Comparison of ENCODE assay signal across 14 cellular contexts in genomic region chr1:203075249-203076030, GRCh38. TPM values are rescaled to one million over a fixed set of nuclear protein-coding genes. Genes with fewer than 3 reads are reported as not detected.
DNase-seq lines count a peak whose midpoint lies in the region; ATAC-seq, FAIRE-seq and TF ChIP-seq lines count a peak whose summit lies in the region.
"Had no signal": no experiment of that assay in that cellular context is flagged by ENCODE, and none has a peak within 500 bp of the region (broad histone marks: within the 10 kb centered on the region; RNA-seq: fewer than 3 reads in every experiment).

No MANE protein-coding gene starts in this region.

- H3K36me3 Mint-ChIP-seq in astrocyte (ENCODE audit: low read depth, unreplicated experiment) = peaks cover 37% of the 10 kb centered on the region

- H2AFZ ChIP-seq in astrocyte (ENCODE audit: low read depth, low read length) = no peak overlapping the region

- H3K4me1 ChIP-seq in HUES6 (ENCODE audit: control insufficient read depth, insufficient read depth, low read length) = peaks cover 6% of the 10 kb centered on the region; the same call in 1 of the 2 replicates
- H3K4me1 ChIP-seq in astrocyte (ENCODE audit: insufficient read depth, low read length) = no peaks in the 10 kb centered on the region
- peaks cover 9 to 32% (median 25%) of the 10 kb centered on the region in 6 donors for H3K4me1 ChIP-seq in spleen
- peaks cover 3 to 5% of the 10 kb centered on the region in 2 donors for H3K4me1 ChIP-seq in thyroid gland

- peaks cover 2% of the 10 kb centered on the region for H3K4me1 Mint-ChIP-seq in astrocyte (ENCODE audit: low read depth, unreplicated experiment)

- TF ChIP-seq POLR2A in spleen (IDR thresholded peaks at IDR 0.05) (no peak), thyroid gland (IDR thresholded peaks at IDR 0.05) (no peak)

- intact Hi-C loops in spleen (cut with DNase I; ENCODE audit: low total_unique reads) = no loop called here
- intact Hi-C loops in thyroid gland (cut with DNase I) = no loop called here

- TF ChIP-seq CTCF in astrocyte (IDR thresholded peaks at IDR 0.05; ENCODE audit: insufficient read depth, low read depth, low read length) (no peak), spleen (IDR thresholded peaks at IDR 0.05 in 8 of 11, conservative IDR thresholded peaks at IDR 0.05 in 3 of 11) (no peak), thyroid gland (IDR thresholded peaks at IDR 0.05) (no peak)

- ATAC-seq in GM18502 (IDR thresholded peaks at IDR 0.05; ENCODE audit: poor library complexity, unreplicated experiment) = no peak

- H3K4me2 ChIP-seq in astrocyte (ENCODE audit: low read length) = peak overlapping the region; percentile 33

- H3K27me3 ChIP-seq in HUES6 (ENCODE audit: control insufficient read depth, insufficient read depth, low read length) (peaks cover 54% of the 10 kb centered on the region), astrocyte (ENCODE audit: insufficient read depth, low read length) (peaks cover 49% of the 10 kb centered on the region), spleen (replicated peaks in 1 of 7) (peaks cover 0 to 46% (median 9%) of the 10 kb centered on the region in 7 donors), thyroid gland (no peaks in the 10 kb centered on the region)

- H3K9ac ChIP-seq in HUES6 (ENCODE audit: low read length) (no peak overlapping the region), astrocyte (ENCODE audit: low read length) (no peak overlapping the region)

- peaks cover 3% of the 10 kb centered on the region for H3K9me3 Mint-ChIP-seq in astrocyte (ENCODE audit: unreplicated experiment)
- H3K9me3 Mint-ChIP-seq: activated T-helper 2 cell treated with anti-CD3 and anti-CD28 coated beads, Interferon-gamma antibody, Interleukin-2, Interleukin-4, amounts not matched to agents 10 μg/mL and 5 μg/mL and 100 μg/mL, durations not matched to agents 14 hours and 24 hours and 36 hours had no signal

- no peak overlapping the region for H3K27ac ChIP-seq in HUES6 (ENCODE audit: low read depth, low read length)
- H3K27ac ChIP-seq in astrocyte (ENCODE audit: low read depth, low read length) = no peak overlapping the region
- peak overlapping the region in 2 of 8 donors; percentile 27 to 38 for H3K27ac ChIP-seq in spleen
- H3K27ac ChIP-seq in thyroid gland = no peak overlapping the region

- no peak overlapping the region for H3K27ac Mint-ChIP-seq in astrocyte (ENCODE audit: unreplicated experiment)
- H3K27ac Mint-ChIP-seq: activated T-helper 2 cell treated with anti-CD3 and anti-CD28 coated beads, Interferon-gamma antibody, Interleukin-2, Interleukin-4, amounts not matched to agents 10 μg/mL and 5 μg/mL and 100 μg/mL, durations not matched to agents 14 hours and 24 hours and 36 hours had no signal

- 5 to 10% (median 7%) methylated on average over 11 to 56 of the region's 56 CpGs for WGBS in spleen, 5 donors
- 47 to 59% methylated on average over 7 to 9 of the region's 56 CpGs for WGBS in thyroid gland, 2 donors

- no peaks in the 10 kb centered on the region for H3K79me2 ChIP-seq in astrocyte (ENCODE audit: insufficient read depth, low read length)

- peaks cover 6% of the 10 kb centered on the region; the same call in 1 of the 2 replicates for H3K36me3 ChIP-seq in HUES6 (ENCODE audit: control insufficient read depth, insufficient read depth, low read length)
- H3K36me3 ChIP-seq in astrocyte (ENCODE audit: insufficient read depth, low read length) = no peaks in the 10 kb centered on the region
- H3K36me3 ChIP-seq in spleen = no peaks in the 10 kb centered on the region
- H3K36me3 ChIP-seq in thyroid gland = no peaks in the 10 kb centered on the region

- H3K4me3 ChIP-seq in HUES6 (ENCODE audit: low read depth, low read length) (peak overlapping the region; percentile 44), astrocyte (ENCODE audit: insufficient read depth, low read depth, low read length) (no peak overlapping the region), spleen (peak overlapping the region; percentile 20 to 67 (median 45)), thyroid gland (replicated peaks in 1 of 3) (no peak overlapping the region)

- H4K20me1 ChIP-seq in astrocyte (ENCODE audit: insufficient read depth, low read length) = no peaks in the 10 kb centered on the region

- FAIRE-seq in astrocyte (lab: Jason Lieb, UNC) = no peak

- H3K4me3 Mint-ChIP-seq in astrocyte (ENCODE audit: unreplicated experiment) = no peak overlapping the region

- no peaks in the 10 kb centered on the region for H3K9me3 ChIP-seq in HUES6 (ENCODE audit: control insufficient read depth, insufficient read depth, low read depth, low read length)
- no peaks in the 10 kb centered on the region for H3K9me3 ChIP-seq in astrocyte (ENCODE audit: insufficient read depth, low read depth, low read length)
- H3K9me3 ChIP-seq in spleen = no peaks in the 10 kb centered on the region
- no peaks in the 10 kb centered on the region for H3K9me3 ChIP-seq in thyroid gland

- H3K27me3 Mint-ChIP-seq in astrocyte (ENCODE audit: low read depth, unreplicated experiment) = peaks cover 73% of the 10 kb centered on the region

- DNase-seq in astrocyte (ENCODE audit: low read depth) (no peak), iPS-NIHi11 (ENCODE audit: low spot score) (peak; percentile 71), spleen (peak; percentile 82), cortex of kidney (lab: John Stamatoyannopoulos, UW) (no peak), thyroid gland (no peak)
- DNase-seq in stimulated activated naive CD4-positive, alpha-beta T cell treated with Interleukin-2 at 50 U/mL for 16 hours (lab: John Stamatoyannopoulos, UW) = no peak
- DNase-seq: DMS79, IMR-90, NCI-H82 had no signal

RNA-seq across cellular contexts. Expression of gene MYOG, which starts 10.4 kb away (rescaled TPM):
- not detected in 2 replicates for total RNA-seq in astrocyte
- total RNA-seq in spleen = not detected
- not detected for polyA plus RNA-seq in spleen
- not detected for total RNA-seq in thyroid gland
- total RNA-seq: activated T-helper 2 cell treated with anti-CD3 and anti-CD28 coated beads, Interferon-gamma antibody, Interleukin-2, Interleukin-4, amounts not matched to agents 10 μg/mL and 5 μg/mL and 100 μg/mL, durations not matched to agents 14 hours and 24 hours and 36 hours; IMR-90; lower leg skin; T-helper 1 cell treated with Interleukin-12 subunit alpha and Interleukin-12 subunit beta and Interleukin-4 antibody, amounts not matched to agents 30 ng/mL and 1 ng/mL, for 36 hours had no signal
- polyA plus RNA-seq: IMR-90 had no signal

RNA-seq across cellular contexts. Expression of gene PPFIA4, which starts 49.1 kb away (rescaled TPM):
- total RNA-seq in astrocyte = 9.1 and 11.0 TPM in 2 replicates
- 10 to 100 TPM in 2 of 7 donors, 1 to 10 TPM in 5; 2.5 to 12.0 (median 6.6) TPM for total RNA-seq in spleen
- polyA plus RNA-seq in spleen = 1 to 10 TPM in 1 of 3 donors, under 1 TPM in 2; 0.21 to 2.2 (median 0.52) TPM
- total RNA-seq in thyroid gland = 1 to 10 TPM in 3 of 4 donors, under 1 TPM in 1; 0.54 to 3.0 (median 2.1) TPM

RNA-seq across cellular contexts. Expression of gene ADORA1, which starts 52.1 kb away (rescaled TPM):
- total RNA-seq in astrocyte (2.2 and 5.7 TPM in 2 replicates), spleen (10 to 100 TPM in 3 of 7 donors, 1 to 10 TPM in 4; 3.7 to 13.5 (median 8.5) TPM), thyroid gland (10 to 100 TPM in 2 of 4 donors, 1 to 10 TPM in 1, under 1 TPM in 1; 0.94 to 25.6 (median 6.8) TPM)
- polyA plus RNA-seq in spleen = 1 to 10 TPM in 2 of 3 donors, under 1 TPM in 1; 0.37 to 3.2 (median 1.0) TPM
- total RNA-seq: activated T-helper 2 cell treated with anti-CD3 and anti-CD28 coated beads, Interferon-gamma antibody, Interleukin-2, Interleukin-4, amounts not matched to agents 10 μg/mL and 5 μg/mL and 100 μg/mL, durations not matched to agents 14 hours and 24 hours and 36 hours; T-helper 1 cell treated with Interleukin-12 subunit alpha and Interleukin-12 subunit beta and Interleukin-4 antibody, amounts not matched to agents 30 ng/mL and 1 ng/mL, for 36 hours had no signal

Comparison
In these comparisons a context has a peak if more than half of its experiments do, and no peak if none do; other contexts are left out.
1. H3K4me3 ChIP-seq: peak in HUES6 (single experiment) and spleen (8 of 8); none in astrocyte (single experiment) and thyroid gland (0 of 3).
2. DNase-seq: peak in iPS-NIHi11 (single experiment) and spleen (single experiment); none in astrocyte (single experiment), cortex of kidney (single experiment), stimulated activated naive CD4-positive, alpha-beta T cell treated with Interleukin-2 at 50 U/mL for 16 hours (single experiment) and thyroid gland (0 of 2).